In genomic region chr1:202638019-202638887, GRCh38 we compare ENCODE assay signal across 22 cellular contexts.
A peak's percentile ranks its signal among the peaks of the same experiment; 100 is the strongest.
DNase-seq lines count a peak whose midpoint lies in the region; ATAC-seq, FAIRE-seq and TF ChIP-seq lines count a peak whose summit lies in the region.
"Had no signal": no experiment of that assay in that cellular context is flagged by ENCODE, and none has a peak within 500 bp of the region (broad histone marks: within the 10 kb centered on the region; RNA-seq: fewer than 3 reads in every experiment).

No MANE protein-coding gene starts in this region.

- H3K4me3 ChIP-seq in GM23338 (no peak overlapping the region), astrocyte (ENCODE audit: insufficient read depth, low read depth, low read length) (no peak overlapping the region), A673 (ENCODE audit: low read depth, low read length, poor library complexity, severe bottlenecking) (no peak overlapping the region), BE2C (ENCODE audit: low read depth, low read length) (no peak overlapping the region)
- H3K4me3 ChIP-seq: ascending aorta, left ventricle myocardium inferior, SK-N-MC, tibial artery had no signal

- TF ChIP-seq CTCF in GM23338 (conservative IDR thresholded peaks at IDR 0.05; ENCODE audit: low read depth in 2 of 2) (no peak), astrocyte (IDR thresholded peaks at IDR 0.05; ENCODE audit: insufficient read depth, low read depth, low read length) (no peak), neural crest cell (conservative IDR thresholded peaks at IDR 0.05) (no peak), A673 (conservative IDR thresholded peaks at IDR 0.05; ENCODE audit: low read depth, low read length) (no peak), BE2C (IDR thresholded peaks at IDR 0.05; ENCODE audit: low read depth, low read length) (no peak)

- no peaks in the 10 kb centered on the region; the same call in 2 of the 3 replicates for H3K36me3 Mint-ChIP-seq in GM23338 (ENCODE audit: low read depth)
- H3K36me3 Mint-ChIP-seq in astrocyte (ENCODE audit: low read depth, unreplicated experiment): peaks cover 4% of the 10 kb centered on the region
- H3K36me3 Mint-ChIP-seq in neural crest cell (ENCODE audit: low read depth): no peaks in the 10 kb centered on the region
- H3K36me3 Mint-ChIP-seq: stimulated activated effector memory CD8-positive, alpha-beta T cell treated with anti-CD3 and anti-CD28 coated beads, Interleukin-12 subunit alpha, Interleukin-12 subunit beta, amount 100 ng/mL, for 72 hours had no signal

- H3K27me3 ChIP-seq in GM23338 (ENCODE audit: insufficient read depth): peaks cover 24% of the 10 kb centered on the region
- H3K27me3 ChIP-seq in astrocyte (ENCODE audit: insufficient read depth, low read length): peaks cover 49% of the 10 kb centered on the region
- H3K27me3 ChIP-seq in A673 (replicated peaks; ENCODE audit: insufficient read depth, low read depth, low read length, poor library complexity): peaks cover 9% of the 10 kb centered on the region
- peaks cover 11% of the 10 kb centered on the region for H3K27me3 ChIP-seq in BE2C

- CTCF ChIA-PET in A673 (lab: Charles Lee): no interaction called here

- H3K4me2 ChIP-seq in GM23338: peak overlapping the region; percentile 72
- H3K4me2 ChIP-seq in astrocyte (ENCODE audit: low read length): no peak overlapping the region

- H2AFZ ChIP-seq in GM23338 (no peak overlapping the region), astrocyte (ENCODE audit: low read depth, low read length) (no peak overlapping the region)

- H3K4me3 Mint-ChIP-seq in GM23338 (no peak overlapping the region), astrocyte (ENCODE audit: unreplicated experiment) (peak overlapping the region; percentile 40), neural crest cell (peak overlapping the region; percentile 22)
- H3K4me3 Mint-ChIP-seq: stimulated activated effector memory CD8-positive, alpha-beta T cell treated with anti-CD3 and anti-CD28 coated beads, Interleukin-12 subunit alpha, Interleukin-12 subunit beta, amount 100 ng/mL, for 72 hours had no signal

- no peak overlapping the region for H3K9ac ChIP-seq in astrocyte (ENCODE audit: low read length)

- H3K4me1 Mint-ChIP-seq in GM23338 (peaks cover 39% of the 10 kb centered on the region), astrocyte (ENCODE audit: low read depth, unreplicated experiment) (peaks cover 17% of the 10 kb centered on the region), neural crest cell (peaks cover 40% of the 10 kb centered on the region)

- peak; percentile 8 for ATAC-seq in GM23338
- ATAC-seq: stimulated activated effector memory CD8-positive, alpha-beta T cell treated with anti-CD3 and anti-CD28 coated beads, Interleukin-12 subunit alpha, Interleukin-12 subunit beta, amount 100 ng/mL, for 72 hours had no signal

- no peaks in the 10 kb centered on the region for H3K9me2 ChIP-seq in GM23338 (ENCODE audit: insufficient read depth)

- H3K9me3 Mint-ChIP-seq in GM23338: no peaks in the 10 kb centered on the region
- no peaks in the 10 kb centered on the region for H3K9me3 Mint-ChIP-seq in astrocyte (ENCODE audit: unreplicated experiment)
- H3K9me3 Mint-ChIP-seq in neural crest cell: no peaks in the 10 kb centered on the region
- H3K9me3 Mint-ChIP-seq: stimulated activated effector memory CD8-positive, alpha-beta T cell treated with anti-CD3 and anti-CD28 coated beads, Interleukin-12 subunit alpha, Interleukin-12 subunit beta, amount 100 ng/mL, for 72 hours had no signal

- H3K4me1 ChIP-seq in GM23338 (ENCODE audit: insufficient read depth): peaks cover 28% of the 10 kb centered on the region
- H3K4me1 ChIP-seq in astrocyte (ENCODE audit: insufficient read depth, low read length): peaks cover 5% of the 10 kb centered on the region
- no peaks in the 10 kb centered on the region for H3K4me1 ChIP-seq in A673 (ENCODE audit: insufficient read depth, low read length, poor library complexity, severe bottlenecking)
- H3K4me1 ChIP-seq in BE2C: no peaks in the 10 kb centered on the region

- peaks cover 8% of the 10 kb centered on the region; the same call in 1 of the 2 replicates for H3F3A ChIP-seq in GM23338 (replicated peaks; ENCODE audit: low read depth)

- intact Hi-C loops in A673 (cut with micrococcal nuclease; ENCODE audit: unreplicated experiment): no loop called here

- H3K9me3 ChIP-seq in astrocyte (ENCODE audit: insufficient read depth, low read depth, low read length): no peaks in the 10 kb centered on the region
- no peaks in the 10 kb centered on the region for H3K9me3 ChIP-seq in A673 (ENCODE audit: low read depth, low read length, poor library complexity, severe bottlenecking)
- no peaks in the 10 kb centered on the region; the same call in 1 of the 2 replicates for H3K9me3 ChIP-seq in BE2C
- H3K9me3 ChIP-seq: ascending aorta, left ventricle myocardium inferior, tibial artery had no signal

- H3K36me3 ChIP-seq in GM23338 (ENCODE audit: insufficient read depth): no peaks in the 10 kb centered on the region
- no peaks in the 10 kb centered on the region for H3K36me3 ChIP-seq in astrocyte (ENCODE audit: insufficient read depth, low read length)
- H3K36me3 ChIP-seq in A673 (ENCODE audit: insufficient read depth, low read length, poor library complexity, severe bottlenecking): no peaks in the 10 kb centered on the region
- H3K36me3 ChIP-seq in BE2C: no peaks in the 10 kb centered on the region
- H3K36me3 ChIP-seq: ascending aorta, left ventricle myocardium inferior, tibial artery had no signal

- DNase-seq in GM23338 (ENCODE audit: low spot score) (no peak), NCI-H187 treated with DMSO at 0.1 percent for 48 hours (lab: John Stamatoyannopoulos, UW) (peak; percentile 39), astrocyte (ENCODE audit: low read depth) (no peak), neural crest cell (ENCODE audit: low read depth, low spot score) (no peak), RKO (ENCODE audit: low spot score) (no peak), anterior cingulate cortex (lab: John Stamatoyannopoulos, UW) (no peak), A673 (ENCODE audit: low spot score) (no peak), BE2C (no peak)
- DNase-seq: activated CD4-positive, alpha-beta T cell treated with anti-CD3 and anti-CD28 coated beads for 4 hours; activated naive CD4-positive, alpha-beta T cell treated with Interleukin-2 at 50 U/mL for 16 hours; AML-193; Calu3; GF-D8; KBM-7; left ventricle myocardium inferior; NCI-H526; tibial artery had no signal

- no TSS peak for BruUV-seq in A673 (replicated peaks; lab: Mats Ljungman, UMichigan)

- POLR2A ChIA-PET in A673 (lab: Charles Lee; ENCODE audit: low non-redundant PET): no interaction called here

- no peak for FAIRE-seq in astrocyte (lab: Jason Lieb, UNC)
- FAIRE-seq: GM12891 had no signal

- H3K27me3 Mint-ChIP-seq in GM23338 (ENCODE audit: insufficient read depth, low read depth, poor library complexity): peaks cover 34% of the 10 kb centered on the region
- peaks cover 50% of the 10 kb centered on the region for H3K27me3 Mint-ChIP-seq in astrocyte (ENCODE audit: low read depth, unreplicated experiment)
- peaks cover 36% of the 10 kb centered on the region for H3K27me3 Mint-ChIP-seq in neural crest cell (ENCODE audit: low read depth)

- H3K79me2 ChIP-seq in GM23338 (replicated peaks; ENCODE audit: insufficient read depth) (no peaks in the 10 kb centered on the region), astrocyte (ENCODE audit: insufficient read depth, low read length) (no peaks in the 10 kb centered on the region)

- no peaks in the 10 kb centered on the region; the same call in 1 of the 2 replicates for H4K20me1 ChIP-seq in GM23338 (replicated peaks; ENCODE audit: insufficient read depth)
- H4K20me1 ChIP-seq in astrocyte (ENCODE audit: insufficient read depth, low read length): no peaks in the 10 kb centered on the region

- H3K27ac Mint-ChIP-seq in GM23338 (no peak overlapping the region), astrocyte (ENCODE audit: unreplicated experiment) (no peak overlapping the region), neural crest cell (ENCODE audit: unreplicated experiment) (no peak overlapping the region)
- H3K27ac Mint-ChIP-seq: stimulated activated effector memory CD8-positive, alpha-beta T cell treated with anti-CD3 and anti-CD28 coated beads, Interleukin-12 subunit alpha, Interleukin-12 subunit beta, amount 100 ng/mL, for 72 hours had no signal

- peak overlapping the region; percentile 72; the same call in 1 of the 2 replicates for H3K27ac ChIP-seq in GM23338 (ENCODE audit: low read depth)
- H3K27ac ChIP-seq in astrocyte (ENCODE audit: low read depth, low read length): no peak overlapping the region
- H3K27ac ChIP-seq in A673 (ENCODE audit: low read depth, low read length, poor library complexity, severe bottlenecking): no peak overlapping the region
- H3K27ac ChIP-seq: ascending aorta, HL-60, left ventricle myocardium inferior, SK-N-MC, tibial artery had no signal

TF ChIP-seq in GM23338, 12 proteins besides CTCF, POLR2A, EP300 and RAD21 (continues in another document):
- TF ChIP-seq STAT1 (IDR thresholded peaks at IDR 0.05; ENCODE audit: unreplicated experiment): no peak
- no peak for TF ChIP-seq EZH2 (IDR thresholded peaks at IDR 0.05; ENCODE audit: low read depth, unreplicated experiment)
- TF ChIP-seq EZH2phosphoT487 (IDR thresholded peaks at IDR 0.05; ENCODE audit: unreplicated experiment): no peak
- TF ChIP-seq REST (IDR thresholded peaks at IDR 0.05; ENCODE audit: unreplicated experiment): no peak
- no peak for TF ChIP-seq CREB1 (CRISPR knock-in tag; IDR thresholded peaks at IDR 0.05; ENCODE audit: low read depth)
- no peak for TF ChIP-seq ZNF114 (CRISPR knock-in tag; IDR thresholded peaks at IDR 0.05)
